Comparison of ENCODE assay signal across 9 cellular contexts in the genomic region with DNA sequence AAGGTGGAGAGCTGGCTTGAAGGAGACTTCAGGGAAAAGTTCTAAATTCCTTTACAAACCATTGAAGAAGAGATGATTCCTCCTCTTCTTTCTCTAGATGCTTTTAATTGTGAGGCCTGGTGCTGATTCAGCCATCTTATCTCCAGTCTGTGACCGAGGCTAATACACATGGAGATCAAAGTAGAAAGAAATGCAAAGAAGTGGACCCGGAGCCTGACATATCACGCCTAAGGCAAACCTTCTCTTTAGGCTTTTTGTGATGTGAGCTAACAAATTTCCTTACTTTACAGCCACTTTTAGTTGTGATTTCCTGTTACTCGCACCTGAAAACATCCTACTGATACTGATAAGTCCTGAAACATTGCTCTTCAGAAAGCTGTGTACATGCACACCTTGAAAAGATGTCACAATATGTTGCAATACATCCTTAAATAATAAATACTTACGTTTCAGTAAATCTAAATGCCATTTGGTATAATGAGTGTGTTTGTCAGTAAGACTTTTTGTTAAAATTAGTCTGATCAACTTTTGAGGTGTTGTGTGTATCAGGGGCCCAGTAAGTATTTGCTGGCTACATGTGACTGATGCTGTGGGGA.
"Had no signal": no experiment of that assay in that cellular context is flagged by ENCODE, and none has a peak within 500 bp of the region (broad histone marks: within the 10 kb centered on the region; RNA-seq: fewer than 3 reads in every experiment).

No MANE protein-coding gene starts in this region.

- DNase-seq: GM23248, GOT3, H7, HFFc6, KBM-7 had no signal

- H3K27ac ChIP-seq: GM23248, KMS-11 had no signal

- ATAC-seq: HCT116 had no signal

- H2AFZ ChIP-seq: GM23248 had no signal

- H3K9me3 ChIP-seq: HAP-1 had no signal

- H3K4me3 ChIP-seq: GM23248, HAP-1 had no signal

- H3K36me3 ChIP-seq: HAP-1 had no signal

- H3K9ac ChIP-seq: GM23248, KMS-11 had no signal

- H3K4me2 ChIP-seq: KMS-11 had no signal

- FAIRE-seq: HTR-8/SVneo had no signal
